In genomic region chr10:23293145-23293724, GRCh38 we compare ENCODE assay signal across 9 cellular contexts. TPM values are rescaled to one million over a fixed set of nuclear protein-coding genes. Genes with fewer than 3 reads are reported as not detected.
A peak's percentile ranks its signal among the peaks of the same experiment; 100 is the strongest.
DNase-seq lines count a peak whose midpoint lies in the region; ATAC-seq, FAIRE-seq and TF ChIP-seq lines count a peak whose summit lies in the region.
"Had no signal": no experiment of that assay in that cellular context is flagged by ENCODE, and none has a peak within 500 bp of the region (broad histone marks: within the 10 kb centered on the region; RNA-seq: fewer than 3 reads in every experiment).

No MANE protein-coding gene starts in this region.

- H3K27ac ChIP-seq in RWPE2 (ENCODE audit: poor library complexity, severe bottlenecking) = no peak overlapping the region
- H3K27ac ChIP-seq in pancreas = no peak overlapping the region

- peak; percentile 74 for TF ChIP-seq CTCF in RWPE2 (IDR thresholded peaks at IDR 0.05; ENCODE audit: poor library complexity, severe bottlenecking)
- peak; percentile 80 for TF ChIP-seq CTCF in endothelial cell (IDR thresholded peaks at IDR 0.05; ENCODE audit: unreplicated experiment)
- TF ChIP-seq CTCF in pancreas (IDR thresholded peaks at IDR 0.05) = peak in 2 of 4 donors; percentile 47 to 48

- no peaks in the 10 kb centered on the region for H3K4me1 Mint-ChIP-seq in endothelial cell (ENCODE audit: unreplicated experiment)
- H3K4me1 Mint-ChIP-seq: CD8-positive, alpha-beta memory T cell had no signal

- no peaks in the 10 kb centered on the region for H3K27me3 Mint-ChIP-seq in endothelial cell (ENCODE audit: unreplicated experiment)

- no peak overlapping the region for H3K4me3 ChIP-seq in RWPE2 (ENCODE audit: severe bottlenecking)
- H3K4me3 ChIP-seq in pancreas = no peak overlapping the region

- H3K36me3 Mint-ChIP-seq in endothelial cell (ENCODE audit: low read depth, unreplicated experiment) = no peaks in the 10 kb centered on the region
- H3K36me3 Mint-ChIP-seq: CD8-positive, alpha-beta memory T cell had no signal

- WGBS in pancreas, 2 donors = 5 to 6% methylated on average over 7 of the region's 7 CpGs

- TF ChIP-seq EP300 in Ishikawa (IDR thresholded peaks at IDR 0.05; ENCODE audit: borderline replicate concordance) = no peak

- H3K4me3 Mint-ChIP-seq in endothelial cell (ENCODE audit: unreplicated experiment) = no peak overlapping the region
- H3K4me3 Mint-ChIP-seq: CD8-positive, alpha-beta memory T cell had no signal

- H3K9me3 Mint-ChIP-seq in endothelial cell (ENCODE audit: unreplicated experiment) = no peaks in the 10 kb centered on the region
- H3K9me3 Mint-ChIP-seq: CD8-positive, alpha-beta memory T cell had no signal

- H3K4me1 ChIP-seq in RWPE2 (ENCODE audit: insufficient read depth, poor library complexity, severe bottlenecking) (peaks cover 4% of the 10 kb centered on the region), pancreas (peaks cover 0 to 7% (median 0%) of the 10 kb centered on the region in 3 donors)

- no peak overlapping the region for H3K27ac Mint-ChIP-seq in endothelial cell (ENCODE audit: unreplicated experiment)
- H3K27ac Mint-ChIP-seq: CD8-positive, alpha-beta memory T cell had no signal

- ATAC-seq in GM21529 (IDR thresholded peaks at IDR 0.05; ENCODE audit: unreplicated experiment) = peak; percentile 83
- ATAC-seq in RWPE2 (ENCODE audit: low read depth) = peak; percentile 67
- peak; percentile 83 to 90 (median 84) for ATAC-seq in pancreas

- TF ChIP-seq RAD21 in Ishikawa (IDR thresholded peaks at IDR 0.05; ENCODE audit: low read depth) = peak; percentile 63

- no peaks in the 10 kb centered on the region for H3K9me3 ChIP-seq in RWPE2 (ENCODE audit: severe bottlenecking)
- no peaks in the 10 kb centered on the region for H3K9me3 ChIP-seq in pancreas

- no peak for FAIRE-seq in pancreas (lab: Jason Lieb, UNC)

- no peaks in the 10 kb centered on the region for H3K36me3 ChIP-seq in RWPE2 (ENCODE audit: low read depth)
- H3K36me3 ChIP-seq in pancreas = no peaks in the 10 kb centered on the region

- intact Hi-C loops in pancreas (cut with DNase I) = loop anchor here in 2 of 3 donors (5.0 to 10.0 kb wide), 2 partner anchors 128 to 136 kb away; no protein-coding TSS in a partner anchor

- DNase-seq in NCI-H2227 (lab: John Stamatoyannopoulos, UW; ENCODE audit: unreplicated experiment) = peak; percentile 24
- no peak for DNase-seq in NCI-H2227 treated with DMSO at 0.1 percent for 48 hours (lab: John Stamatoyannopoulos, UW)
- no peak for DNase-seq in RWPE2 (ENCODE audit: low spot score)
- peak; percentile 69 for DNase-seq in endothelial cell (ENCODE audit: low spot score)
- DNase-seq in pancreas = peak in 2 of 6 donors; percentile 52 to 66
- no peak for DNase-seq in activated CD8-positive, alpha-beta memory T cell treated with anti-CD3 and anti-CD28 coated beads for 24 hours

- H3K27me3 ChIP-seq in RWPE2 (ENCODE audit: insufficient read depth, poor library complexity, severe bottlenecking) = peaks cover 39% of the 10 kb centered on the region
- H3K27me3 ChIP-seq in pancreas = no peaks in the 10 kb centered on the region

TF ChIP-seq in Ishikawa, 13 proteins besides CTCF, POLR2A, EP300 and RAD21:
- TF ChIP-seq CEBPB (IDR thresholded peaks at IDR 0.05) (no peak), EGR1 (IDR thresholded peaks at IDR 0.05) (no peak), REST (IDR thresholded peaks at IDR 0.05; ENCODE audit: low read depth) (no peak), YY1 (IDR thresholded peaks at IDR 0.05; ENCODE audit: low read depth) (no peak), MAX (IDR thresholded peaks at IDR 0.05) (no peak), CREB1 (IDR thresholded peaks at IDR 0.05; ENCODE audit: low read depth) (no peak), FOXM1 (IDR thresholded peaks at IDR 0.05; ENCODE audit: borderline replicate concordance, low read depth) (no peak), TAF1 (IDR thresholded peaks at IDR 0.05; ENCODE audit: low read depth) (no peak), ZBTB7A (IDR thresholded peaks at IDR 0.05; ENCODE audit: low read depth) (no peak)

RNA-seq across cellular contexts. Expression of gene C10orf67, which starts 51.4 kb away (rescaled TPM):
- not detected for total RNA-seq in endothelial cell (ENCODE audit: unreplicated experiment)
- under 1 TPM in 4 of 6 donors, not detected in 2; 0.06 to 0.16 (median 0.10) TPM for total RNA-seq in pancreas
- under 1 TPM in 1 of 2 donors, not detected in 1; 0.02 TPM for polyA plus RNA-seq in pancreas
- total RNA-seq: CD8-positive, alpha-beta memory T cell had no signal

Comparison
In these comparisons a context has a peak if more than half of its experiments do, and no peak if none do; other contexts are left out.
1. DNase-seq: peak in NCI-H2227 (single experiment) and endothelial cell (single experiment); none in NCI-H2227 treated with DMSO at 0.1 percent for 48 hours (single experiment), RWPE2 (single experiment) and activated CD8-positive, alpha-beta memory T cell treated with anti-CD3 and anti-CD28 coated beads for 24 hours (single experiment).
2. Peak in every context shown above with its lines, with median percentiles within 50 percentile points of each other: ATAC-seq.